Comparison of ENCODE assay signal across 14 cellular contexts in genomic region chr12:56163533-56164344, GRCh38. TPM values are rescaled to one million over a fixed set of nuclear protein-coding genes. Genes with fewer than 3 reads are reported as not detected.
DNase-seq lines count a peak whose midpoint lies in the region; ATAC-seq and TF ChIP-seq lines count a peak whose summit lies in the region.
"Had no signal": no experiment of that assay in that cellular context is flagged by ENCODE, and none has a peak within 500 bp of the region (broad histone marks: within the 10 kb centered on the region; RNA-seq: fewer than 3 reads in every experiment).

No MANE protein-coding gene starts in this region.

- H3K27ac Mint-ChIP-seq in CD14-positive monocyte = peak overlapping the region in 4 of 7 donors; percentile 41 to 73 (median 64)
- peak overlapping the region; percentile 9 to 80 (median 51) for H3K27ac Mint-ChIP-seq in naive thymus-derived CD8-positive, alpha-beta T cell

- TF ChIP-seq CTCF in CD14-positive monocyte (IDR thresholded peaks at IDR 0.05) = no peak
- TF ChIP-seq CTCF in ascending aorta (IDR thresholded peaks at IDR 0.05) = no peak

- no peak for ATAC-seq in naive thymus-derived CD8-positive, alpha-beta T cell
- ATAC-seq in GM18519 (IDR thresholded peaks at IDR 0.05; ENCODE audit: low FRiP score, unreplicated experiment) = no peak

- H3K27me3 Mint-ChIP-seq in CD14-positive monocyte (ENCODE audit: low read depth in 3 of 3) = peaks cover 0 to 3% (median 0%) of the 10 kb centered on the region in 3 donors
- H3K27me3 Mint-ChIP-seq in naive thymus-derived CD8-positive, alpha-beta T cell = no peaks in the 10 kb centered on the region

- DNase-seq in CD14-positive monocyte (ENCODE audit: low spot score) (no peak), HCEC 1CT (peak; percentile 13), ascending aorta (ENCODE audit: low spot score in 2 of 2) (no peak), GF-D8 (lab: John Stamatoyannopoulos, UW) (no peak), NCI-H2081 (lab: John Stamatoyannopoulos, UW) (no peak)
- DNase-seq in naive thymus-derived CD8-positive, alpha-beta T cell = no peak
- DNase-seq in activated CD4-positive, alpha-beta T cell treated with anti-CD3 and anti-CD28 coated beads for 4 hours = no peak
- DNase-seq: activated CD8-positive, alpha-beta memory T cell treated with anti-CD3 and anti-CD28 coated beads, Interleukin-2, amount 50 U/mL, for 4 hours; foreskin fibroblast; NK-92 treated with Interleukin-12 subunit alpha and Interleukin-12 subunit beta, amount 100 ng/mL, for 24 hours; stimulated activated CD4-positive, alpha-beta T cell treated with anti-CD3 and anti-CD28 coated beads, Interleukin-2, amount 100 ng/mL, for 48 hours had no signal

- H3K4me1 ChIP-seq in ascending aorta = peaks cover 10 to 29% of the 10 kb centered on the region in 2 donors

- peak overlapping the region; percentile 13 to 45 for H3K27ac ChIP-seq in ascending aorta
- H3K27ac ChIP-seq: ovary had no signal

- no peak overlapping the region for H3K4me3 Mint-ChIP-seq in CD14-positive monocyte
- no peak overlapping the region for H3K4me3 Mint-ChIP-seq in naive thymus-derived CD8-positive, alpha-beta T cell
- H3K4me3 Mint-ChIP-seq: T-helper 1 cell treated with Interleukin-12 subunit alpha and Interleukin-12 subunit beta and Interleukin-4 antibody, amounts not matched to agents 30 μg/mL and 1 μg/mL, for 36 hours had no signal

- no peaks in the 10 kb centered on the region for H3K27me3 ChIP-seq in ascending aorta
- H3K27me3 ChIP-seq: ovary had no signal

- intact Hi-C loops in CD14-positive monocyte (cut with micrococcal nuclease) = loop anchor here in 1 of 2 donors (5.0 kb wide), 1 partner anchor 36 kb away; the partner anchor contains the start of gene ESYT1
- intact Hi-C loops in ascending aorta (cut with DNase I) = no loop called here

- POLR2A ChIA-PET in naive thymus-derived CD8-positive, alpha-beta T cell (lab: Charles Lee) = interaction anchor here (0.6 to 13.3 kb wide), 11 partner anchors 8 to 82 kb away, joined by 3 to 163 read pairs (median 5); partner anchors contain the start of genes ESYT1, MYL6B, RNF41 and SMARCC2

- no peaks in the 10 kb centered on the region for H3K9me3 ChIP-seq in ascending aorta
- H3K9me3 ChIP-seq: ovary had no signal

- H3K4me1 Mint-ChIP-seq in CD14-positive monocyte = peaks cover 28% of the 10 kb centered on the region
- H3K4me1 Mint-ChIP-seq in naive thymus-derived CD8-positive, alpha-beta T cell = peaks cover 25 to 35% (median 33%) of the 10 kb centered on the region in 4 donors

- no peak overlapping the region for H3K4me3 ChIP-seq in ascending aorta
- H3K4me3 ChIP-seq: ovary had no signal

- H3K9me3 Mint-ChIP-seq in CD14-positive monocyte = no peaks in the 10 kb centered on the region
- H3K9me3 Mint-ChIP-seq in naive thymus-derived CD8-positive, alpha-beta T cell = no peaks in the 10 kb centered on the region
- H3K9me3 Mint-ChIP-seq: T-helper 1 cell treated with Interleukin-12 subunit alpha and Interleukin-12 subunit beta and Interleukin-4 antibody, amounts not matched to agents 30 μg/mL and 1 μg/mL, for 36 hours had no signal

- peaks cover 71 to 88% of the 10 kb centered on the region in 2 donors for H3K36me3 Mint-ChIP-seq in CD14-positive monocyte
- peaks cover 12 to 79% (median 14%) of the 10 kb centered on the region in 3 donors for H3K36me3 Mint-ChIP-seq in naive thymus-derived CD8-positive, alpha-beta T cell

- peaks cover 84 to 94% of the 10 kb centered on the region in 2 donors for H3K36me3 ChIP-seq in ascending aorta
- H3K36me3 ChIP-seq: ovary had no signal

RNA-seq across cellular contexts. Expression of gene MYL6, which starts 5.6 kb away (rescaled TPM):
- 1,000 to 10,000 TPM; 3,189 to 3,939 TPM for polyA plus RNA-seq in CD14-positive monocyte
- total RNA-seq in ascending aorta = 1,476 TPM
- total RNA-seq in naive thymus-derived CD8-positive, alpha-beta T cell = 100 to 1,000 TPM; 421 to 448 TPM
- polyA plus RNA-seq in naive thymus-derived CD8-positive, alpha-beta T cell = 1,000 to 10,000 TPM; 1,813 to 2,533 (median 2,044) TPM

RNA-seq across cellular contexts. Expression of gene MYL6B, which starts 11.4 kb away (rescaled TPM):
- polyA plus RNA-seq in CD14-positive monocyte = 1 to 10 TPM; 4.1 to 4.3 TPM
- 53.6 TPM for total RNA-seq in ascending aorta
- total RNA-seq in naive thymus-derived CD8-positive, alpha-beta T cell = 1 to 10 TPM; 3.5 to 5.9 TPM
- polyA plus RNA-seq in naive thymus-derived CD8-positive, alpha-beta T cell = 1 to 10 TPM; 3.4 to 4.0 (median 3.8) TPM

RNA-seq across cellular contexts. Expression of gene SMARCC2, which starts 25.5 kb away (rescaled TPM):
- 10 to 100 TPM; 22.2 to 43.5 TPM for polyA plus RNA-seq in CD14-positive monocyte
- total RNA-seq in ascending aorta = 53.9 TPM
- total RNA-seq in naive thymus-derived CD8-positive, alpha-beta T cell = 100 to 1,000 TPM; 189 to 197 TPM
- polyA plus RNA-seq in naive thymus-derived CD8-positive, alpha-beta T cell = 10 to 100 TPM; 46.3 to 70.4 (median 54.1) TPM

RNA-seq across cellular contexts. Expression of gene ESYT1, which starts 35.7 kb away (rescaled TPM):
- polyA plus RNA-seq in CD14-positive monocyte = 10 to 100 TPM; 74.2 to 81.1 TPM
- 119 TPM for total RNA-seq in ascending aorta
- 100 to 1,000 TPM; 257 to 270 TPM for total RNA-seq in naive thymus-derived CD8-positive, alpha-beta T cell
- 100 to 1,000 TPM; 354 to 433 (median 357) TPM for polyA plus RNA-seq in naive thymus-derived CD8-positive, alpha-beta T cell

RNA-seq across cellular contexts. Expression of gene ZC3H10, which starts 45.7 kb away (rescaled TPM):
- 1 to 10 TPM; 1.7 to 1.8 TPM for polyA plus RNA-seq in CD14-positive monocyte
- total RNA-seq in ascending aorta = 11.1 TPM
- 10 to 100 TPM; 15.1 to 15.9 TPM for total RNA-seq in naive thymus-derived CD8-positive, alpha-beta T cell
- polyA plus RNA-seq in naive thymus-derived CD8-positive, alpha-beta T cell = 1 to 10 TPM; 1.3 to 2.5 (median 1.8) TPM
